Comparison of ENCODE assay signal across 9 cellular contexts in genomic region chr14:89445252-89445973, GRCh38. TPM values are rescaled to one million over a fixed set of nuclear protein-coding genes. Genes with fewer than 3 reads are reported as not detected.
DNase-seq lines count a peak whose midpoint lies in the region; ATAC-seq lines count a peak whose summit lies in the region.
"Had no signal": no experiment of that assay in that cellular context is flagged by ENCODE, and none has a peak within 500 bp of the region (broad histone marks: within the 10 kb centered on the region; RNA-seq: fewer than 3 reads in every experiment).

No MANE protein-coding gene starts in this region.

- no peaks in the 10 kb centered on the region for H3K27me3 Mint-ChIP-seq in activated naive CD4-positive, alpha-beta T cell treated with anti-CD3 and anti-CD28 coated beads for 36 hours (ENCODE audit: low read depth)

- peak; percentile 49 for ATAC-seq in GM19397 (IDR thresholded peaks at IDR 0.05; ENCODE audit: unreplicated experiment)
- ATAC-seq in GM18907 (IDR thresholded peaks at IDR 0.05; ENCODE audit: unreplicated experiment): no peak
- no peak for ATAC-seq in HG03108 (IDR thresholded peaks at IDR 0.05; ENCODE audit: unreplicated experiment)

- H3K9me3 Mint-ChIP-seq in activated naive CD4-positive, alpha-beta T cell treated with anti-CD3 and anti-CD28 coated beads for 36 hours: peaks cover 3% of the 10 kb centered on the region

- H3K27ac Mint-ChIP-seq in activated naive CD4-positive, alpha-beta T cell treated with anti-CD3 and anti-CD28 coated beads for 36 hours: peak overlapping the region; percentile 79

- peak; percentile 11 to 35 for DNase-seq in Kasumi-1 (lab: John Stamatoyannopoulos, UW)
- peak; percentile 65 for DNase-seq in activated naive CD4-positive, alpha-beta T cell treated with anti-CD3 and anti-CD28 coated beads for 36 hours
- DNase-seq in stimulated activated CD4-positive, alpha-beta T cell treated with anti-CD3 and anti-CD28 coated beads, Interleukin-4, amount 100 ng/mL, for 24 hours: peak; percentile 50
- DNase-seq in NCI-H146 (lab: John Stamatoyannopoulos, UW): no peak
- no peak for DNase-seq in SHP77 treated with DMSO at 0.1 percent for 48 hours (lab: John Stamatoyannopoulos, UW)
- DNase-seq: SK-N-SH had no signal

- intact Hi-C loops in activated naive CD4-positive, alpha-beta T cell treated with anti-CD3 and anti-CD28 coated beads for 36 hours (cut with micrococcal nuclease): loop anchor here (1.0 kb wide), 1 partner anchor 172 kb away; no protein-coding TSS in a partner anchor

- H3K36me3 Mint-ChIP-seq in activated naive CD4-positive, alpha-beta T cell treated with anti-CD3 and anti-CD28 coated beads for 36 hours (ENCODE audit: low read depth): peaks cover 5% of the 10 kb centered on the region

- H3K4me3 Mint-ChIP-seq in activated naive CD4-positive, alpha-beta T cell treated with anti-CD3 and anti-CD28 coated beads for 36 hours: no peak overlapping the region

- H3K4me1 Mint-ChIP-seq in activated naive CD4-positive, alpha-beta T cell treated with anti-CD3 and anti-CD28 coated beads for 36 hours (ENCODE audit: low read depth): peaks cover 60% of the 10 kb centered on the region

- CTCF ChIA-PET in activated naive CD4-positive, alpha-beta T cell treated with anti-CD3 and anti-CD28 coated beads for 36 hours (lab: Charles Lee): interaction anchor here (0.6 kb wide), 1 partner anchor 162 kb away, joined by 3 read pairs; no protein-coding TSS in a partner anchor

RNA-seq across cellular contexts. Expression of gene FOXN3, which starts 28.4 kb away (rescaled TPM):
- total RNA-seq in activated naive CD4-positive, alpha-beta T cell treated with anti-CD3 and anti-CD28 coated beads for 36 hours: 10 to 100 TPM; 64.6 to 65.0 TPM

Comparison
In these comparisons a context has a peak if more than half of its experiments do, and no peak if none do; other contexts are left out.
1. DNase-seq: peak in Kasumi-1 (2 of 2), activated naive CD4-positive, alpha-beta T cell treated with anti-CD3 and anti-CD28 coated beads for 36 hours (single experiment) and stimulated activated CD4-positive, alpha-beta T cell treated with anti-CD3 and anti-CD28 coated beads, Interleukin-4, amount 100 ng/mL, for 24 hours (single experiment); none in NCI-H146 (single experiment) and SHP77 treated with DMSO at 0.1 percent for 48 hours (single experiment).